ENCODE assay signal across 9 cellular contexts in genomic region chr21:45992311-45993209, GRCh38. TPM values are rescaled to one million over a fixed set of nuclear protein-coding genes. Genes with fewer than 3 reads are reported as not detected.
DNase-seq lines count a peak whose midpoint lies in the region; ATAC-seq and TF ChIP-seq lines count a peak whose summit lies in the region.
"Had no signal": no experiment of that assay in that cellular context is flagged by ENCODE, and none has a peak within 500 bp of the region (broad histone marks: within the 10 kb centered on the region; RNA-seq: fewer than 3 reads in every experiment).

No MANE protein-coding gene starts in this region.

- no peaks in the 10 kb centered on the region for H3F3A ChIP-seq in neural progenitor cell (ENCODE audit: low read depth)

- no peaks in the 10 kb centered on the region for H4K20me1 ChIP-seq in neural progenitor cell (ENCODE audit: low read depth)

- 79 to 89% methylated on average over 31 to 32 of the region's 32 CpGs for WGBS in lung, 2 donors

- no peak overlapping the region for H3K9ac ChIP-seq in neural progenitor cell

- H3K4me3 Mint-ChIP-seq in neural progenitor cell = no peak overlapping the region

- H3K4me2 ChIP-seq in neural progenitor cell = no peak overlapping the region

- H3K27me3 ChIP-seq in lung (ENCODE audit: control insufficient read depth, insufficient read depth) (no peaks in the 10 kb centered on the region), tibial artery (no peaks in the 10 kb centered on the region), neural progenitor cell (no peaks in the 10 kb centered on the region)

- H3K4me3 ChIP-seq in lung = no peak overlapping the region
- no peak overlapping the region for H3K4me3 ChIP-seq in tibial artery
- no peak overlapping the region for H3K4me3 ChIP-seq in neural progenitor cell

- H3K4me1 ChIP-seq in lung (ENCODE audit: control insufficient read depth in 2 of 2, insufficient read depth in 2 of 2, low read length in 2 of 2) (no peaks in the 10 kb centered on the region), tibial artery (peaks cover 0 to 28% (median 3%) of the 10 kb centered on the region in 4 donors), neural progenitor cell (no peaks in the 10 kb centered on the region)

- no peaks in the 10 kb centered on the region for H3K36me3 Mint-ChIP-seq in neural progenitor cell

- peak; percentile 31 for ATAC-seq in lung (ENCODE audit: insufficient read depth, low FRiP score)
- ATAC-seq in HG02759 (IDR thresholded peaks at IDR 0.05; ENCODE audit: unreplicated experiment) = no peak
- ATAC-seq in HG03095 (IDR thresholded peaks at IDR 0.05; ENCODE audit: unreplicated experiment) = no peak

- H3K36me3 ChIP-seq in lung (ENCODE audit: control insufficient read depth in 2 of 2, insufficient read depth in 2 of 2, low read length in 2 of 2) = peaks cover 0 to 11% of the 10 kb centered on the region in 2 donors
- H3K36me3 ChIP-seq in tibial artery = peaks cover 75 to 96% (median 92%) of the 10 kb centered on the region in 3 donors
- no peaks in the 10 kb centered on the region for H3K36me3 ChIP-seq in neural progenitor cell

- no peaks in the 10 kb centered on the region for H3K9me3 ChIP-seq in lung (ENCODE audit: control insufficient read depth in 2 of 2, insufficient read depth in 1 of 2, low read length in 1 of 2)
- no peaks in the 10 kb centered on the region for H3K9me3 ChIP-seq in tibial artery
- no peaks in the 10 kb centered on the region for H3K9me3 ChIP-seq in neural progenitor cell (ENCODE audit: low read depth)

- H2AFZ ChIP-seq in neural progenitor cell (replicated peaks) = no peak overlapping the region

- H3K27me3 Mint-ChIP-seq in neural progenitor cell (ENCODE audit: insufficient read depth, low read depth) = peaks cover 2% of the 10 kb centered on the region

- no peak overlapping the region for H3K27ac Mint-ChIP-seq in neural progenitor cell

- H3K79me2 ChIP-seq in neural progenitor cell (ENCODE audit: low read depth) = no peaks in the 10 kb centered on the region

- no peaks in the 10 kb centered on the region for H3K4me1 Mint-ChIP-seq in neural progenitor cell

- no peaks in the 10 kb centered on the region for H3K9me3 Mint-ChIP-seq in neural progenitor cell

- peak; percentile 14 for DNase-seq in activated CD8-positive, alpha-beta memory T cell treated with anti-CD3 and anti-CD28 coated beads, Interleukin-2, amount 50 U/mL, for 4 hours
- DNase-seq in activated CD8-positive, alpha-beta memory T cell treated with anti-CD3 and anti-CD28 coated beads for 24 hours = no peak
- peak; percentile 1 for DNase-seq in effector CD4-positive, alpha-beta T cell
- no peak for DNase-seq in lung (ENCODE audit: low spot score)
- peak; percentile 30 to 71 for DNase-seq in tibial artery
- DNase-seq in neural progenitor cell (ENCODE audit: low spot score) = no peak
- DNase-seq: NCI-H187 had no signal

- TF ChIP-seq CTCF in lung (IDR thresholded peaks at IDR 0.05; ENCODE audit: control extremely low read depth, extremely low read depth) (no peak), tibial artery (IDR thresholded peaks at IDR 0.05) (no peak), neural progenitor cell (IDR thresholded peaks at IDR 0.05) (no peak)

- peak overlapping the region in 1 of 2 donors; percentile 33 for H3K27ac ChIP-seq in lung (ENCODE audit: low read depth in 1 of 2, low read length in 1 of 2)
- peak overlapping the region; percentile 73 to 82 for H3K27ac ChIP-seq in tibial artery
- no peak overlapping the region for H3K27ac ChIP-seq in neural progenitor cell

- intact Hi-C loops in tibial artery (cut with DNase I; ENCODE audit: low total_unique reads) = loop anchor here (10.0 kb wide), 1 partner anchor 132 kb away; no protein-coding TSS in a partner anchor

RNA-seq across cellular contexts. Expression of gene COL6A1, which starts 11.0 kb away (rescaled TPM):
- 100 to 1,000 TPM; 224 to 399 TPM for total RNA-seq in lung
- 100 to 1,000 TPM; 107 to 120 TPM for polyA plus RNA-seq in lung
- 12.6 and 52.2 TPM in 2 replicates for total RNA-seq in neural progenitor cell (ENCODE audit: low replicate concordance)

Comparison
In these comparisons a context has a peak if more than half of its experiments do, and no peak if none do; other contexts are left out.
1. DNase-seq: peak in activated CD8-positive, alpha-beta memory T cell treated with anti-CD3 and anti-CD28 coated beads, Interleukin-2, amount 50 U/mL, for 4 hours (single experiment), effector CD4-positive, alpha-beta T cell (single experiment) and tibial artery (2 of 2); none in activated CD8-positive, alpha-beta memory T cell treated with anti-CD3 and anti-CD28 coated beads for 24 hours (single experiment), lung (single experiment) and neural progenitor cell (single experiment).